ENCODE assay signal across 3 cellular contexts in genomic region chr7:128945668-128946366, GRCh38.
TF ChIP-seq lines count a peak whose summit lies in the region.

No MANE protein-coding gene starts in this region.

TF ChIP-seq in A549, 52 proteins besides CTCF, POLR2A, EP300 and RAD21:
- TF ChIP-seq CBX8 (IDR thresholded peaks at IDR 0.05) (no peak), CHD2 (IDR thresholded peaks at IDR 0.05; ENCODE audit: low read length, partially characterized antibody) (no peak), GATA3 (IDR thresholded peaks at IDR 0.05; ENCODE audit: borderline replicate concordance) (no peak), PHF8 (IDR thresholded peaks at IDR 0.05; ENCODE audit: borderline replicate concordance, low read depth) (no peak), KDM1A (IDR thresholded peaks at IDR 0.05; ENCODE audit: low read depth) (no peak), MAFK (IDR thresholded peaks at IDR 0.05; ENCODE audit: partially characterized antibody) (no peak), RARB (CRISPR knock-in tag; IDR thresholded peaks at IDR 0.05) (no peak), MYC (IDR thresholded peaks at IDR 0.05; ENCODE audit: borderline replicate concordance, low read length) (no peak), ZSCAN20 (CRISPR knock-in tag; IDR thresholded peaks at IDR 0.05) (no peak), ZNF302 (CRISPR knock-in tag; IDR thresholded peaks at IDR 0.05) (no peak), RFX5 (IDR thresholded peaks at IDR 0.05) (no peak), SREBF2 (IDR thresholded peaks at IDR 0.05) (no peak), NPAS2 (CRISPR knock-in tag; IDR thresholded peaks at IDR 0.05; ENCODE audit: borderline replicate concordance) (no peak), ZC3H11A (IDR thresholded peaks at IDR 0.05) (no peak), KDM5A (IDR thresholded peaks at IDR 0.05) (no peak), ATOH8 (CRISPR knock-in tag; IDR thresholded peaks at IDR 0.05; ENCODE audit: low read depth) (no peak), HOXA7 (CRISPR knock-in tag; IDR thresholded peaks at IDR 0.05) (no peak), HMGXB4 (CRISPR knock-in tag; IDR thresholded peaks at IDR 0.05; ENCODE audit: borderline replicate concordance) (no peak), BCL3 (IDR thresholded peaks at IDR 0.05) (no peak)

TF ChIP-seq in SK-N-SH, 30 proteins besides CTCF, POLR2A, EP300 and RAD21:
- TF ChIP-seq MAX (IDR thresholded peaks at IDR 0.05; ENCODE audit: low read depth) (no peak), FOXM1 (IDR thresholded peaks at IDR 0.05; ENCODE audit: low read depth) (no peak), NRF1 (IDR thresholded peaks at IDR 0.05; ENCODE audit: low read depth, low read length) (no peak), EZH2phosphoT487 (IDR thresholded peaks at IDR 0.05; ENCODE audit: borderline replicate concordance, low read depth) (no peak), POLR2AphosphoS5 (IDR thresholded peaks at IDR 0.05; ENCODE audit: low read depth, low read length) (no peak), TCF12 (IDR thresholded peaks at IDR 0.05) (no peak), RXRA (IDR thresholded peaks at IDR 0.05; ENCODE audit: borderline replicate concordance, low read depth) (no peak), MEF2A (IDR thresholded peaks at IDR 0.05; ENCODE audit: borderline replicate concordance, low read depth) (no peak), PBX3 (IDR thresholded peaks at IDR 0.05) (no peak), FOXJ3 (CRISPR knock-in tag; IDR thresholded peaks at IDR 0.05) (no peak), REST (IDR thresholded peaks at IDR 0.05; ENCODE audit: low read depth, low read length) (no peak), JUND (IDR thresholded peaks at IDR 0.05) (no peak), SIN3A (IDR thresholded peaks at IDR 0.05; ENCODE audit: borderline replicate concordance, low read depth, low read length) (no peak), FOSL2 (IDR thresholded peaks at IDR 0.05; ENCODE audit: borderline replicate concordance, low read depth) (no peak), ELF1 (IDR thresholded peaks at IDR 0.05) (no peak), CHD2 (IDR thresholded peaks at IDR 0.05; ENCODE audit: low read length, partially characterized antibody) (no peak), RCOR1 (IDR thresholded peaks at IDR 0.05; ENCODE audit: low read length) (no peak)

TF ChIP-seq in HepG2, 621 proteins besides CTCF, POLR2A, EP300 and RAD21:
- TF ChIP-seq ZNF720 (CRISPR knock-in tag; IDR thresholded peaks at IDR 0.05): no peak
- no peak for TF ChIP-seq GMEB2 (CRISPR knock-in tag; IDR thresholded peaks at IDR 0.05; ENCODE audit: low read depth)
- TF ChIP-seq GLMP (CRISPR knock-in tag; IDR thresholded peaks at IDR 0.05; ENCODE audit: borderline replicate concordance): no peak
- no peak for TF ChIP-seq DNMT1 (CRISPR knock-in tag; IDR thresholded peaks at IDR 0.05)
- no peak for TF ChIP-seq ZNF776 (CRISPR knock-in tag; IDR thresholded peaks at IDR 0.05)
- TF ChIP-seq ZBTB46 (CRISPR knock-in tag; IDR thresholded peaks at IDR 0.05; ENCODE audit: borderline replicate concordance): no peak
- no peak for TF ChIP-seq ZC3H13 (CRISPR knock-in tag; IDR thresholded peaks at IDR 0.05)
- TF ChIP-seq PLSCR1 (CRISPR knock-in tag; IDR thresholded peaks at IDR 0.05; ENCODE audit: borderline replicate concordance): no peak
- no peak for TF ChIP-seq ZNF556 (CRISPR knock-in tag; IDR thresholded peaks at IDR 0.05; ENCODE audit: borderline replicate concordance)
- TF ChIP-seq SPEN (CRISPR knock-in tag; IDR thresholded peaks at IDR 0.05; ENCODE audit: low read depth): no peak
- TF ChIP-seq IKZF4 (CRISPR knock-in tag; IDR thresholded peaks at IDR 0.05; ENCODE audit: borderline replicate concordance, low read depth, not compliant biosample characterization): no peak
- TF ChIP-seq ZSCAN20 (CRISPR knock-in tag; IDR thresholded peaks at IDR 0.05; ENCODE audit: borderline replicate concordance): no peak
- TF ChIP-seq ZNF670 (CRISPR knock-in tag; IDR thresholded peaks at IDR 0.05; ENCODE audit: borderline replicate concordance): no peak
- TF ChIP-seq ZNF589 (CRISPR knock-in tag; conservative IDR thresholded peaks at IDR 0.05): no peak
- no peak for TF ChIP-seq STAT5B (CRISPR knock-in tag; IDR thresholded peaks at IDR 0.05)
- TF ChIP-seq NFAT5 (CRISPR knock-in tag; IDR thresholded peaks at IDR 0.05): no peak
- TF ChIP-seq NFKB2 (CRISPR knock-in tag; IDR thresholded peaks at IDR 0.05; ENCODE audit: borderline replicate concordance): no peak
- no peak for TF ChIP-seq ZNF17 (CRISPR knock-in tag; IDR thresholded peaks at IDR 0.05)
- TF ChIP-seq ZFAT (CRISPR knock-in tag; conservative IDR thresholded peaks at IDR 0.05): no peak
- no peak for TF ChIP-seq ZFP41 (CRISPR knock-in tag; IDR thresholded peaks at IDR 0.05; ENCODE audit: borderline replicate concordance)
TF ChIP-seq in HepG2: peak in this region for 0.
